In the genomic region with DNA sequence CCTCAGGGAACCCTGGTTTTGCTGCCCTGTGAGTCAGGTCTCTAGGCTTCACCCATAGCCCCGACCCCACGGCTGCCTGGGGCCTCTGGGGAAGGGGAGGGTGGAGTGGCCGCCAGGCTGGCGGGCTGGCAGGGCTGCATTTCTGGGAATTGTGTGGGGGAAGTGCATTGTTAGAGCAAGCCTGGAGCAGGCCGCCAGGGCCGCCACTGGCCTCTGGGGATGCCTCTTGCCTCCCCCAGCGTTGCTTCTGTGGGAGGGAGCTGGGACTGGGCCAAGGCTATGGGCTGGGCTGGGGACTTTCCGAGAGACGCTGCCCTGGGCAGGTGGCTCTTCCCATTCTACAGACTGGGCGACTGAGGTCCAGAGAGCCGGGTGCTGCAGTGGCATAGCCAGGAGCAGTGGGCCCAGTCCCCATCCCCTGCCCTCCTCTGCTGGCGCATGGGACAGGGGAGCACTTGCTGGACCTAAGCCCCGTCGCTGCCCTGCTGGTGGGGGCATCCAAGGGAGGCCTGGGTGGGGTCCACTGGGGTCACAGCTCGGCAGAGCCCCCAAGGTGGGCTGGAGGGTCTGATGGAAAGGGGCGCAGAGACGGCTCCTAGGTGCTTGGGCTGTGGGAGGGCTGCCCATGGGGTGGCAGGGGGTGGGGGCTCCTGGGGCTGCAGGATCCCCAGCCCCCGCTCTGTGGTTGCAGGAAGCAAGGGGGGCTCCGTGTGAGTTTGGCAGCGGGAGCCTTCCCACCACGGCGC, we compare ENCODE assay signal across 7 cellular contexts. TPM values are rescaled to one million over a fixed set of nuclear protein-coding genes. Genes with fewer than 3 reads are reported as not detected.
DNase-seq lines count a peak whose midpoint lies in the region; ATAC-seq and TF ChIP-seq lines count a peak whose summit lies in the region.
"Had no signal": no experiment of that assay in that cellular context is flagged by ENCODE, and none has a peak within 500 bp of the region (broad histone marks: within the 10 kb centered on the region; RNA-seq: fewer than 3 reads in every experiment).

No MANE protein-coding gene starts in this region.

- H3K9me3 ChIP-seq in left ventricle myocardium inferior (replicated peaks) (no peaks in the 10 kb centered on the region), transverse colon (no peaks in the 10 kb centered on the region)

- peaks cover 63% of the 10 kb centered on the region for H3K27me3 ChIP-seq in left ventricle myocardium inferior (ENCODE audit: low read depth)
- H3K27me3 ChIP-seq in transverse colon, result peaks cover 64% of the 10 kb centered on the region

- no peaks in the 10 kb centered on the region for H3K36me3 ChIP-seq in left ventricle myocardium inferior
- H3K36me3 ChIP-seq in transverse colon, result no peaks in the 10 kb centered on the region

- intact Hi-C loops in left ventricle myocardium inferior (cut with micrococcal nuclease), result no loop called here
- intact Hi-C loops in transverse colon (cut with DNase I; ENCODE audit: low total_unique reads), result no loop called here

- in situ Hi-C loops in transverse colon (cut with MboI; ENCODE audit: low pct_ligation_motif_present in 1 of 4, low pct_unique_long_range_greater_than_20kb in 1 of 4, low sequenced_read_pairs in 3 of 4), result no loop called here

- H3K27ac ChIP-seq in left ventricle myocardium inferior (replicated peaks), result peak overlapping the region; percentile 94
- H3K27ac ChIP-seq in transverse colon, result peak overlapping the region; percentile 8 to 48 (median 36)

- no peak for ATAC-seq in GM18505 (IDR thresholded peaks at IDR 0.05; ENCODE audit: unreplicated experiment)

- peak overlapping the region; percentile 56 for H3K4me3 ChIP-seq in left ventricle myocardium inferior
- H3K4me3 ChIP-seq in transverse colon, result no peak overlapping the region

- TF ChIP-seq POLR2A in transverse colon (IDR thresholded peaks at IDR 0.05) (no peak), GM18505 (IDR thresholded peaks at IDR 0.05; ENCODE audit: borderline replicate concordance, extremely low read depth, insufficient read depth, insufficient read length) (no peak)

- peak; percentile 19 for TF ChIP-seq CTCF in left ventricle myocardium inferior (IDR thresholded peaks at IDR 0.05; ENCODE audit: borderline replicate concordance)
- TF ChIP-seq CTCF in transverse colon (IDR thresholded peaks at IDR 0.05), result no peak

- no peak for TF ChIP-seq EP300 in transverse colon (IDR thresholded peaks at IDR 0.05; ENCODE audit: low read depth)

- 49% methylated on average over 20 of the region's 22 CpGs; no CpG with 5 or more reads in 1 of the 2 donors for WGBS in transverse colon (ENCODE audit: low coverage in 1 of 2), 2 donors

- H3K4me1 ChIP-seq in left ventricle myocardium inferior (peaks cover 59% of the 10 kb centered on the region), transverse colon (peaks cover 0 to 5% (median 0%) of the 10 kb centered on the region in 4 donors)

- DNase-seq in OCI-M1 (lab: John Stamatoyannopoulos, UW) (peak; percentile 49), left ventricle myocardium inferior (peak; percentile 75), transverse colon (no peak), activated gamma-delta T cell treated with Interleukin-2 at 50 U/mL for 16 hours (no peak)
- DNase-seq: GOT3 had no signal

RNA-seq across cellular contexts. Expression of gene SOX18, which starts 6.6 kb away (rescaled TPM):
- total RNA-seq in left ventricle myocardium inferior (30.5 TPM), transverse colon (10 to 100 TPM in 1 of 4 donors, 1 to 10 TPM in 3; 1.8 to 14.2 (median 6.5) TPM)
- total RNA-seq: bronchial epithelial cell had no signal

RNA-seq across cellular contexts. Expression of gene TCEA2, which starts 6.9 kb away (rescaled TPM):
- total RNA-seq in left ventricle myocardium inferior, result 38.9 TPM
- total RNA-seq in transverse colon, result 10 to 100 TPM in 3 of 4 donors, 1 to 10 TPM in 1; 5.6 to 94.3 (median 14.8) TPM

RNA-seq across cellular contexts. Expression of gene C20orf204, which starts 20.1 kb away (rescaled TPM):
- total RNA-seq in left ventricle myocardium inferior (0.55 TPM), transverse colon (10 to 100 TPM in 1 of 4 donors, 1 to 10 TPM in 1, under 1 TPM in 1, not detected in 1; 0.68 to 34.8 (median 1.4) TPM)

RNA-seq across cellular contexts. Expression of gene RGS19, which starts 23.3 kb away (rescaled TPM):
- 6.1 TPM for total RNA-seq in left ventricle myocardium inferior
- total RNA-seq in transverse colon, result 10 to 100 TPM in 2 of 4 donors, 1 to 10 TPM in 1, not detected in 1; 5.5 to 37.4 (median 10.8) TPM

RNA-seq across cellular contexts. Expression of gene OPRL1, which starts 23.8 kb away (rescaled TPM):
- total RNA-seq in left ventricle myocardium inferior, result 0.52 TPM
- total RNA-seq in transverse colon, result under 1 TPM in 2 of 4 donors, not detected in 2; 0.14 to 0.32 TPM

Comparison
In these comparisons a context has a peak if more than half of its experiments do, and no peak if none do; other contexts are left out.
1. DNase-seq: peak in OCI-M1 (single experiment) and left ventricle myocardium inferior (single experiment); none in transverse colon (single experiment) and activated gamma-delta T cell treated with Interleukin-2 at 50 U/mL for 16 hours (single experiment).